1 cellular context compared by ENCODE assay signal in the genomic region with DNA sequence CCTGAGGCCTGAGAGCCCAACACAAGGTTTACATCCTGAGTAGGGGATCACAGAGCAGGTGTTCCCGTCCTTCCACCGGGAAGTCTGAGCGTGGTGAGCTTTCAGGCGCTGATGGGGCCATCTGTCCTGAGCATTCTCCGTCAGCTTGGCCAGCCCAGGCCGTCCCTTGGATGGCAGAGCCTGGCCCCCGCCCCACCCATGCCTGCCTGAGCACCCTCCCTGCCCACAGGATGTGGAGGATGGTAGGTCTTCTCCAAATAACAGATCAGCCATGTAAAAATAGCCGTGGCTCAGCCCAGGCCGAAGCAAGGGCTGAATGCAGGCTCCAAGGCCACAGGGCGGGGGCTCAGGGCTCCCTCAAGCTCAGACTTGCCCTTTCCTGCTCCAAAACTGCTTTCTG.
TF ChIP-seq lines count a peak whose summit lies in the region.

No MANE protein-coding gene starts in this region.

TF ChIP-seq in endothelial cell of umbilical vein, 7 proteins besides CTCF, POLR2A, EP300 and RAD21 (continued from another document):
- TF ChIP-seq FOS (IDR thresholded peaks at IDR 0.05; ENCODE audit: borderline replicate concordance, insufficient read depth, low read length) (no peak), MYC (IDR thresholded peaks at IDR 0.05; ENCODE audit: low read depth, low read length) (no peak), EZH2 (IDR thresholded peaks at IDR 0.05; ENCODE audit: borderline replicate concordance, low read depth, low read length, severe bottlenecking) (no peak), JUN (IDR thresholded peaks at IDR 0.05; ENCODE audit: borderline replicate concordance, insufficient read depth, insufficient read length, low read depth) (no peak)
